8 cellular contexts compared by ENCODE assay signal in the genomic region with DNA sequence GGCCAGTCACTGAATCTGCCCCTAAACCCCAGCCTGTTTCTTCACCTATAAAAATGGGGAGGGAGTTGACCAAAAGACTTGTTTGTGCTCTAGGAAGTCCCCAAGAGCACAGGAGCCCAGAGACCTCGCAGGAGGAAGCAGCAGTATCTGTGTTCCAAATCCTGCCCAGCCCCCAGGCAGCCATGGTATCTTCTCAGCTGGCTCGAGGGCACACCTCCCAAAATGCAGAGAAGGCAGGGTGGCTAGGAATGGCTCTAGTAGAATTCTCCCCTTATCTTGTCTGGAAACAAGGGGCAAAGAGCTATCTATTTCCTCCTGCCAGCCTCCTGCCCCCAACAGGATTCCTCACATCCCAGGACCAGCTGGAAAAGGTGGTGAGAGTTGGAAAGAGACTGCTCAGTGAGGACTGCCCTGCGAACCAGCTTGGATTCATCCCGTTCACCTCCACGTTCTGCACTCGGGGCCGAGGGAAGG. TPM values are rescaled to one million over a fixed set of nuclear protein-coding genes. Genes with fewer than 3 reads are reported as not detected.
DNase-seq lines count a peak whose midpoint lies in the region; ATAC-seq lines count a peak whose summit lies in the region.

No MANE protein-coding gene starts in this region.

- peak; percentile 69 for DNase-seq in activated CD4-positive, alpha-beta T cell treated with anti-CD3 and anti-CD28 coated beads for 48 hours
- DNase-seq in stimulated activated CD8-positive, alpha-beta memory T cell treated with anti-CD3 and anti-CD28 coated beads, Interleukin-4, amount 100 ng/mL, for 48 hours, result peak; percentile 70
- no peak for DNase-seq in NCI-H2029 treated with DMSO at 0.1 percent for 48 hours (lab: John Stamatoyannopoulos, UW)
- DNase-seq in sciatic nerve (ENCODE audit: low spot score), result no peak
- no peak for DNase-seq in ACHN

- H3K9me3 ChIP-seq in HUES48 (ENCODE audit: control insufficient read depth, insufficient read depth, low read length) (no peaks in the 10 kb centered on the region), iPS-15b (ENCODE audit: control insufficient read depth, insufficient read depth, low read length) (no peaks in the 10 kb centered on the region)

- H3K9ac ChIP-seq in HUES48 (ENCODE audit: low read depth, low read length) (no peak overlapping the region; the same call in 1 of the 2 replicates), iPS-15b (ENCODE audit: low read depth, low read length) (peak overlapping the region; percentile 90)

- in situ Hi-C loops in ACHN (cut with HindIII; ENCODE audit: low pct_ligation_motif_present, low pct_unique_long_range_greater_than_20kb, low sequenced_read_pairs), result no loop called here

- intact Hi-C loops in sciatic nerve (cut with DNase I), result no loop called here

- H3K27ac ChIP-seq in HUES48 (ENCODE audit: low read depth, low read length), result peak overlapping the region; percentile 95

- peaks cover 26% of the 10 kb centered on the region for H3K4me1 ChIP-seq in HUES48 (ENCODE audit: control insufficient read depth, insufficient read depth, low read length)
- peaks cover 32% of the 10 kb centered on the region for H3K4me1 ChIP-seq in iPS-15b (ENCODE audit: control insufficient read depth, insufficient read depth, low read length)

- H3K36me3 ChIP-seq in HUES48 (ENCODE audit: control insufficient read depth, insufficient read depth, low read length) (no peaks in the 10 kb centered on the region), iPS-15b (ENCODE audit: control insufficient read depth, insufficient read depth, low read length) (no peaks in the 10 kb centered on the region)

- no peak for ATAC-seq in GM19035 (IDR thresholded peaks at IDR 0.05; ENCODE audit: unreplicated experiment)
- no peak for ATAC-seq in sciatic nerve

- H3K4me3 ChIP-seq in HUES48 (ENCODE audit: low read depth, low read length) (no peak overlapping the region), iPS-15b (ENCODE audit: low read depth, low read length) (peak overlapping the region; percentile 13)

- no peaks in the 10 kb centered on the region for H3K27me3 ChIP-seq in HUES48 (ENCODE audit: control insufficient read depth, insufficient read depth, low read length)
- H3K27me3 ChIP-seq in iPS-15b (ENCODE audit: control insufficient read depth, insufficient read depth, low read length), result no peaks in the 10 kb centered on the region

RNA-seq across cellular contexts. Expression of a gene that starts 8.6 kb away (rescaled TPM):
- total RNA-seq in sciatic nerve, result 17.8 TPM

RNA-seq across cellular contexts. Expression of a gene that starts 14.8 kb away (rescaled TPM):
- 62.2 TPM for total RNA-seq in sciatic nerve

RNA-seq across cellular contexts. Expression of a gene that starts 56.4 kb away (rescaled TPM):
- 2.0 TPM for total RNA-seq in sciatic nerve

Comparison
In these comparisons a context has a peak if more than half of its experiments do, and no peak if none do; other contexts are left out.
1. DNase-seq: peak in activated CD4-positive, alpha-beta T cell treated with anti-CD3 and anti-CD28 coated beads for 48 hours (single experiment) and stimulated activated CD8-positive, alpha-beta memory T cell treated with anti-CD3 and anti-CD28 coated beads, Interleukin-4, amount 100 ng/mL, for 48 hours (single experiment); none in NCI-H2029 treated with DMSO at 0.1 percent for 48 hours (single experiment), sciatic nerve (single experiment) and ACHN (single experiment).